22 cellular contexts compared by ENCODE assay signal in genomic region chr9:106828965-106829364, GRCh38.
"Had no signal": no experiment of that assay in that cellular context is flagged by ENCODE, and none has a peak within 500 bp of the region (broad histone marks: within the 10 kb centered on the region; RNA-seq: fewer than 3 reads in every experiment).

No MANE protein-coding gene starts in this region.

- ATAC-seq: K562 had no signal

- H3K4me3 ChIP-seq: K562, SJSA1, SK-N-MC had no signal

- FAIRE-seq: HTR-8/SVneo, K562, RCC 7860 had no signal

- DNase-seq: Kasumi-1, MM.1S, NCI-H1092 treated with DMSO at 0.1 percent for 48 hours, NCI-H1436, NCI-H187, NCI-H2029, NCI-H2081 treated with DMSO at 0.1 percent for 48 hours, NCI-H2171, NCI-H226, NCI-H446, NCI-H510A, NCI-H524 treated with DMSO at 0.1 percent for 48 hours, NCI-H69, NCI-H774, Right ventricle myocardium superior, RPMI8226, SIG-M5 had no signal
